In genomic region chr6:85453490-85453889, GRCh38 we compare ENCODE assay signal across 2 cellular contexts.
TF ChIP-seq lines count a peak whose summit lies in the region.

No MANE protein-coding gene starts in this region.

TF ChIP-seq in GM12878, 131 proteins besides CTCF, POLR2A, EP300 and RAD21:
- TF ChIP-seq, protein P1, sequence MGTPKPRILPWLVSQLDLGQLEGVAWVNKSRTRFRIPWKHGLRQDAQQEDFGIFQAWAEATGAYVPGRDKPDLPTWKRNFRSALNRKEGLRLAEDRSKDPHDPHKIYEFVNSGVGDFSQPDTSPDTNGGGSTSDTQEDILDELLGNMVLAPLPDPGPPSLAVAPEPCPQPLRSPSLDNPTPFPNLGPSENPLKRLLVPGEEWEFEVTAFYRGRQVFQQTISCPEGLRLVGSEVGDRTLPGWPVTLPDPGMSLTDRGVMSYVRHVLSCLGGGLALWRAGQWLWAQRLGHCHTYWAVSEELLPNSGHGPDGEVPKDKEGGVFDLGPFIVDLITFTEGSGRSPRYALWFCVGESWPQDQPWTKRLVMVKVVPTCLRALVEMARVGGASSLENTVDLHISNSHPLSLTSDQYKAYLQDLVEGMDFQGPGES (IDR thresholded peaks at IDR 0.05), result no peak
- TF ChIP-seq MEF2B (IDR thresholded peaks at IDR 0.05; ENCODE audit: partially characterized antibody, poor library complexity, severe bottlenecking) (peak; percentile 64), BCL11A (IDR thresholded peaks at IDR 0.05; ENCODE audit: low read depth, low read length) (no peak), WRNIP1 (IDR thresholded peaks at IDR 0.05; ENCODE audit: borderline replicate concordance, low read depth, low read length) (0 out of 2 replicates have a peak, but pooled peaks have one; percentile 41)

TF ChIP-seq in GM23338, 12 proteins besides CTCF, POLR2A, EP300 and RAD21:
- TF ChIP-seq STAT1 (IDR thresholded peaks at IDR 0.05; ENCODE audit: unreplicated experiment) (no peak), NANOG (IDR thresholded peaks at IDR 0.05; ENCODE audit: borderline replicate concordance) (no peak), ETS1 (IDR thresholded peaks at IDR 0.05) (no peak), EZH2phosphoT487 (IDR thresholded peaks at IDR 0.05; ENCODE audit: unreplicated experiment) (no peak), ZNF114 (CRISPR knock-in tag; IDR thresholded peaks at IDR 0.05) (no peak)
- TF ChIP-seq, protein P2, sequence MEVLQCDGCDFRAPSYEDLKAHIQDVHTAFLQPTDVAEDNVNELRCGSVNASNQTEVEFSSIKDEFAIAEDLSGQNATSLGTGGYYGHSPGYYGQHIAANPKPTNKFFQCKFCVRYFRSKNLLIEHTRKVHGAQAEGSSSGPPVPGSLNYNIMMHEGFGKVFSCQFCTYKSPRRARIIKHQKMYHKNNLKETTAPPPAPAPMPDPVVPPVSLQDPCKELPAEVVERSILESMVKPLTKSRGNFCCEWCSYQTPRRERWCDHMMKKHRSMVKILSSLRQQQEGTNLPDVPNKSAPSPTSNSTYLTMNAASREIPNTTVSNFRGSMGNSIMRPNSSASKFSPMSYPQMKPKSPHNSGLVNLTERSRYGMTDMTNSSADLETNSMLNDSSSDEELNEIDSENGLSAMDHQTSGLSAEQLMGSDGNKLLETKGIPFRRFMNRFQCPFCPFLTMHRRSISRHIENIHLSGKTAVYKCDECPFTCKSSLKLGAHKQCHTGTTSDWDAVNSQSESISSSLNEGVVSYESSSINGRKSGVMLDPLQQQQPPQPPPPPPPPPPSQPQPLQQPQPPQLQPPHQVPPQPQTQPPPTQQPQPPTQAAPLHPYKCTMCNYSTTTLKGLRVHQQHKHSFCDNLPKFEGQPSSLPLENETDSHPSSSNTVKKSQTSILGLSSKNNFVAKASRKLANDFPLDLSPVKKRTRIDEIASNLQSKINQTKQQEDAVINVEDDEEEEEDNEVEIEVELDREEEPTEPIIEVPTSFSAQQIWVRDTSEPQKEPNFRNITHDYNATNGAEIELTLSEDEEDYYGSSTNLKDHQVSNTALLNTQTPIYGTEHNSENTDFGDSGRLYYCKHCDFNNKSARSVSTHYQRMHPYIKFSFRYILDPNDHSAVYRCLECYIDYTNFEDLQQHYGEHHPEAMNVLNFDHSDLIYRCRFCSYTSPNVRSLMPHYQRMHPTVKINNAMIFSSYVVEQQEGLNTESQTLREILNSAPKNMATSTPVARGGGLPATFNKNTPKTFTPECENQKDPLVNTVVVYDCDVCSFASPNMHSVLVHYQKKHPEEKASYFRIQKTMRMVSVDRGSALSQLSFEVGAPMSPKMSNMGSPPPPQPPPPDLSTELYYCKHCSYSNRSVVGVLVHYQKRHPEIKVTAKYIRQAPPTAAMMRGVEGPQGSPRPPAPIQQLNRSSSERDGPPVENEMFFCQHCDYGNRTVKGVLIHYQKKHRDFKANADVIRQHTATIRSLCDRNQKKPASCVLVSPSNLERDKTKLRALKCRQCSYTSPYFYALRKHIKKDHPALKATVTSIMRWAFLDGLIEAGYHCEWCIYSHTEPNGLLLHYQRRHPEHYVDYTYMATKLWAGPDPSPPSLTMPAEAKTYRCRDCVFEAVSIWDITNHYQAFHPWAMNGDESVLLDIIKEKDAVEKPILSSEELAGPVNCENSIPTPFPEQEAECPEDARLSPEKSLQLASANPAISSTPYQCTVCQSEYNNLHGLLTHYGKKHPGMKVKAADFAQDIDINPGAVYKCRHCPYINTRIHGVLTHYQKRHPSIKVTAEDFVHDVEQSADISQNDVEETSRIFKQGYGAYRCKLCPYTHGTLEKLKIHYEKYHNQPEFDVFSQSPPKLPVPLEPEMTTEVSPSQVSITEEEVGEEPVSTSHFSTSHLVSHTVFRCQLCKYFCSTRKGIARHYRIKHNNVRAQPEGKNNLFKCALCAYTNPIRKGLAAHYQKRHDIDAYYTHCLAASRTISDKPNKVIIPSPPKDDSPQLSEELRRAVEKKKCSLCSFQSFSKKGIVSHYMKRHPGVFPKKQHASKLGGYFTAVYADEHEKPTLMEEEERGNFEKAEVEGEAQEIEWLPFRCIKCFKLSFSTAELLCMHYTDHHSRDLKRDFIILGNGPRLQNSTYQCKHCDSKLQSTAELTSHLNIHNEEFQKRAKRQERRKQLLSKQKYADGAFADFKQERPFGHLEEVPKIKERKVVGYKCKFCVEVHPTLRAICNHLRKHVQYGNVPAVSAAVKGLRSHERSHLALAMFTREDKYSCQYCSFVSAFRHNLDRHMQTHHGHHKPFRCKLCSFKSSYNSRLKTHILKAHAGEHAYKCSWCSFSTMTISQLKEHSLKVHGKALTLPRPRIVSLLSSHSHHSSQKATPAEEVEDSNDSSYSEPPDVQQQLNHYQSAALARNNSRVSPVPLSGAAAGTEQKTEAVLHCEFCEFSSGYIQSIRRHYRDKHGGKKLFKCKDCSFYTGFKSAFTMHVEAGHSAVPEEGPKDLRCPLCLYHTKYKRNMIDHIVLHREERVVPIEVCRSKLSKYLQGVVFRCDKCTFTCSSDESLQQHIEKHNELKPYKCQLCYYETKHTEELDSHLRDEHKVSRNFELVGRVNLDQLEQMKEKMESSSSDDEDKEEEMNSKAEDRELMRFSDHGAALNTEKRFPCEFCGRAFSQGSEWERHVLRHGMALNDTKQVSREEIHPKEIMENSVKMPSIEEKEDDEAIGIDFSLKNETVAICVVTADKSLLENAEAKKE (CRISPR knock-in tag; IDR thresholded peaks at IDR 0.05), result no peak
- TF ChIP-seq, protein P3, sequence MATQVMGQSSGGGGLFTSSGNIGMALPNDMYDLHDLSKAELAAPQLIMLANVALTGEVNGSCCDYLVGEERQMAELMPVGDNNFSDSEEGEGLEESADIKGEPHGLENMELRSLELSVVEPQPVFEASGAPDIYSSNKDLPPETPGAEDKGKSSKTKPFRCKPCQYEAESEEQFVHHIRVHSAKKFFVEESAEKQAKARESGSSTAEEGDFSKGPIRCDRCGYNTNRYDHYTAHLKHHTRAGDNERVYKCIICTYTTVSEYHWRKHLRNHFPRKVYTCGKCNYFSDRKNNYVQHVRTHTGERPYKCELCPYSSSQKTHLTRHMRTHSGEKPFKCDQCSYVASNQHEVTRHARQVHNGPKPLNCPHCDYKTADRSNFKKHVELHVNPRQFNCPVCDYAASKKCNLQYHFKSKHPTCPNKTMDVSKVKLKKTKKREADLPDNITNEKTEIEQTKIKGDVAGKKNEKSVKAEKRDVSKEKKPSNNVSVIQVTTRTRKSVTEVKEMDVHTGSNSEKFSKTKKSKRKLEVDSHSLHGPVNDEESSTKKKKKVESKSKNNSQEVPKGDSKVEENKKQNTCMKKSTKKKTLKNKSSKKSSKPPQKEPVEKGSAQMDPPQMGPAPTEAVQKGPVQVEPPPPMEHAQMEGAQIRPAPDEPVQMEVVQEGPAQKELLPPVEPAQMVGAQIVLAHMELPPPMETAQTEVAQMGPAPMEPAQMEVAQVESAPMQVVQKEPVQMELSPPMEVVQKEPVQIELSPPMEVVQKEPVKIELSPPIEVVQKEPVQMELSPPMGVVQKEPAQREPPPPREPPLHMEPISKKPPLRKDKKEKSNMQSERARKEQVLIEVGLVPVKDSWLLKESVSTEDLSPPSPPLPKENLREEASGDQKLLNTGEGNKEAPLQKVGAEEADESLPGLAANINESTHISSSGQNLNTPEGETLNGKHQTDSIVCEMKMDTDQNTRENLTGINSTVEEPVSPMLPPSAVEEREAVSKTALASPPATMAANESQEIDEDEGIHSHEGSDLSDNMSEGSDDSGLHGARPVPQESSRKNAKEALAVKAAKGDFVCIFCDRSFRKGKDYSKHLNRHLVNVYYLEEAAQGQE (IDR thresholded peaks at IDR 0.05; ENCODE audit: unreplicated experiment), result no peak
